Comparison of ENCODE assay signal across 33 cellular contexts in the genomic region with DNA sequence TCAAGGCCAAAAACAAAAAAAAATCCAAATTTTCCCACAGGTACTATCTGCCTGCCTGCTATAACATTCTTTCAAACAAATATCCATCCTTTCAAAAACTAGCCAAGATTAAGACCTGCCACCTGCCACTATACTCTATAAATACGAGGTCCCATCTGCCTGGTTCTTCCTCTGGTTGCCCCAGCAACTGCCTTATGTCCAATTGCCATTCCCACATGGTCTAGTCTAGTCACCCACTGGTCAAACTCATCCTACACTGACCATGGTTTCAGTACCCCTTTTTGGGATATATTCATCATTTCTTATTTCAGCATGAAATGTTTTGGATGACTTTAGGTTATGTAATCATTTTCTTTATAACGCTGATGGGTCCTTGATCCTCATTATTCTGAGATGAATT.
"Had no signal": no experiment of that assay in that cellular context is flagged by ENCODE, and none has a peak within 500 bp of the region (broad histone marks: within the 10 kb centered on the region; RNA-seq: fewer than 3 reads in every experiment).

No MANE protein-coding gene starts in this region.

- ATAC-seq: activated CD4-positive, alpha-beta T cell treated with anti-CD3 and anti-CD28 coated beads for 36 hours; activated CD8-positive, alpha-beta memory T cell treated with anti-CD3 and anti-CD28 coated beads, Interleukin-2, amount 10 ng/mL, durations not matched to agents 7 days and 5 days; activated CD8-positive, alpha-beta T cell treated with anti-CD3 and anti-CD28 coated beads, Interleukin-2, amount 10 ng/mL, durations not matched to agents 7 days and 5 days; activated naive CD8-positive, alpha-beta T cell treated with anti-CD3 and anti-CD28 coated beads, Interleukin-2, amount 50 U/mL, for 24 hours; body of pancreas; effector memory CD8-positive, alpha-beta T cell; foreskin keratinocyte; gastrocnemius medialis; heart right ventricle; T-helper 17 cell had no signal

- DNase-seq: activated CD4-positive, alpha-beta memory T cell treated with anti-CD3 and anti-CD28 coated beads for 36 hours; activated CD4-positive, alpha-beta T cell treated with anti-CD3 and anti-CD28 coated beads for 36 hours; activated CD4-positive, alpha-beta T cell treated with anti-CD3 and anti-CD28 coated beads, Interleukin-2, amount 10 ng/mL, durations not matched to agents 24 days and 14 days; activated CD4-positive, CD25-positive, alpha-beta regulatory T cell; activated CD4-positive, CD25-positive, alpha-beta regulatory T cell treated with anti-CD3 and anti-CD28 coated beads, Interleukin-2, amount 50 U/mL, for 72 hours; activated CD8-positive, alpha-beta memory T cell treated with anti-CD3 and anti-CD28 coated beads, Interleukin-2, amount 10 ng/mL, durations not matched to agents 7 days and 5 days; activated CD8-positive, alpha-beta memory T cell treated with anti-CD3 and anti-CD28 coated beads, Interleukin-2, amount 50 U/mL, for 4 hours; activated CD8-positive, alpha-beta T cell treated with anti-CD3 and anti-CD28 coated beads, Interleukin-2, amount 10 ng/mL, durations not matched to agents 7 days and 5 days; activated effector memory CD4-positive, alpha-beta T cell treated with anti-CD3 and anti-CD28 coated beads, Interleukin-2, amount 50 U/mL, for 16 hours; activated naive CD4-positive, alpha-beta T cell treated with anti-CD3 and anti-CD28 coated beads for 36 hours; activated naive CD8-positive, alpha-beta T cell treated with anti-CD3 and anti-CD28 coated beads for 36 hours; activated naive CD8-positive, alpha-beta T cell treated with anti-CD3 and anti-CD28 coated beads, Interleukin-2, amount 50 U/mL, for 24 hours; activated T-cell treated with anti-CD3 and anti-CD28 coated beads, Interleukin-2, amount 50 U/mL, for 1 hour; activated T-cell treated with anti-CD3 and anti-CD28 coated beads, Interleukin-2, amount 50 U/mL, for 48 hours; adrenal gland; amygdala; aorta; body of pancreas; central memory CD4-positive, alpha-beta T cell; cortex of kidney; dermis blood vessel endothelial cell; effector CD4-positive, alpha-beta T cell; effector memory CD8-positive, alpha-beta T cell; erythroblast; foreskin keratinocyte; gastrocnemius medialis; heart right ventricle; T-helper 17 cell; T1000 had no signal

- H3K27me3 ChIP-seq: adrenal gland, body of pancreas, breast epithelium, cardiac muscle cell, esophagus muscularis mucosa, foreskin keratinocyte, gastrocnemius medialis, heart right ventricle, hepatocyte had no signal

- H3K36me3 ChIP-seq: adrenal gland, breast epithelium, cardiac muscle cell, esophagus muscularis mucosa, gastrocnemius medialis, heart right ventricle had no signal

- H3K27ac ChIP-seq: adrenal gland, body of pancreas, breast epithelium, cardiac muscle cell, esophagus muscularis mucosa, foreskin keratinocyte, gastrocnemius medialis, heart right ventricle, hepatocyte had no signal

- H3K4me1 ChIP-seq: adrenal gland, body of pancreas, breast epithelium, esophagus muscularis mucosa, foreskin keratinocyte, gastrocnemius medialis, heart right ventricle had no signal

- H3K9me3 ChIP-seq: adrenal gland, body of pancreas, breast epithelium, esophagus muscularis mucosa, gastrocnemius medialis, heart right ventricle had no signal

- H3K4me3 ChIP-seq: adrenal gland, body of pancreas, breast epithelium, cardiac muscle cell, esophagus muscularis mucosa, gastrocnemius medialis, heart right ventricle, hepatocyte had no signal
